8 cellular contexts compared by ENCODE assay signal in genomic region chr10:22321831-22322662, GRCh38. TPM values are rescaled to one million over a fixed set of nuclear protein-coding genes. Genes with fewer than 3 reads are reported as not detected.
DNase-seq lines count a peak whose midpoint lies in the region; ATAC-seq and TF ChIP-seq lines count a peak whose summit lies in the region.

No MANE protein-coding gene starts in this region.

- H3K27me3 Mint-ChIP-seq in T-cell, result peaks cover 8 to 29% of the 10 kb centered on the region in 2 donors

- peak overlapping the region; percentile 82 to 90 (median 87) for H3K4me3 Mint-ChIP-seq in T-cell

- CTCF ChIA-PET in T-cell (lab: Charles Lee), result interaction anchor here in 1 of 2 donors (0.6 to 1.3 kb wide), 2 partner anchors 18 to 68 kb away, joined by 3 read pairs; no protein-coding TSS in a partner anchor

- peaks cover 8% of the 10 kb centered on the region for H3K36me3 Mint-ChIP-seq in T-cell

- H3K4me1 ChIP-seq in thyroid gland, result peaks cover 17 to 29% of the 10 kb centered on the region in 2 donors

- TF ChIP-seq CTCF in thyroid gland (IDR thresholded peaks at IDR 0.05), result no peak

- intact Hi-C loops in thyroid gland (cut with DNase I), result loop anchor here (10.0 kb wide), 2 partner anchors 317 to 797 kb away; partner anchors contain the start of genes DNAJC1 and SKIDA1

- no peak for TF ChIP-seq POLR2A in thyroid gland (IDR thresholded peaks at IDR 0.05)

- H3K4me3 ChIP-seq in thyroid gland (replicated peaks in 1 of 3), result peak overlapping the region in 2 of 3 donors; percentile 36 to 45

- H3K27ac ChIP-seq in thyroid gland, result no peak overlapping the region

- H3K9me3 Mint-ChIP-seq in T-cell, result no peaks in the 10 kb centered on the region

- 12 to 20% methylated on average over 9 to 18 of the region's 82 CpGs for WGBS in thyroid gland, 2 donors

- DNase-seq in NCI-H748 (lab: John Stamatoyannopoulos, UW; ENCODE audit: unreplicated experiment) (peak; percentile 17), NCI-H748 treated with DMSO at 0.1 percent for 48 hours (lab: John Stamatoyannopoulos, UW) (no peak), T-cell (peak in 12 of 34 experiments; percentile 8 to 41 (median 25)), ecto neural progenitor cell (ENCODE audit: low spot score) (peak; percentile 65), midbrain (lab: John Stamatoyannopoulos, UW) (peak; percentile 52), thyroid gland (peak; percentile 17 to 31), HuH-7.5 (ENCODE audit: low spot score) (no peak)

- H3K27ac Mint-ChIP-seq in T-cell, result peak overlapping the region; percentile 72 to 89

- ATAC-seq in T-cell (replicated peaks in 1 of 4) (peak in 1 of 4 experiments; percentile 4), GM21717 (IDR thresholded peaks at IDR 0.05; ENCODE audit: unreplicated experiment) (no peak)

- POLR2A ChIA-PET in T-cell (lab: Charles Lee), result interaction anchor here in 1 of 2 donors (0.6 to 1.0 kb wide), 3 partner anchors 10 to 375 kb away, joined by 3 to 5 read pairs (median 4); no protein-coding TSS in a partner anchor

- H3K27me3 ChIP-seq in thyroid gland, result no peaks in the 10 kb centered on the region

- H3K36me3 ChIP-seq in thyroid gland, result no peaks in the 10 kb centered on the region

- peaks cover 47 to 66% (median 63%) of the 10 kb centered on the region in 3 donors for H3K4me1 Mint-ChIP-seq in T-cell

- H3K9me3 ChIP-seq in thyroid gland, result no peaks in the 10 kb centered on the region

RNA-seq across cellular contexts. Expression of gene BMI1, which starts 1.1 kb away (rescaled TPM):
- total RNA-seq in T-cell, result 10 to 100 TPM; 48.9 to 69.2 (median 63.6) TPM
- total RNA-seq in thyroid gland, result 10 to 100 TPM; 41.2 to 73.5 (median 59.0) TPM

RNA-seq across cellular contexts. Expression of gene COMMD3, which starts 5.9 kb away (rescaled TPM):
- 10 to 100 TPM; 25.2 to 57.2 (median 49.7) TPM for total RNA-seq in T-cell
- total RNA-seq in thyroid gland, result 10 to 100 TPM; 29.9 to 41.3 (median 31.4) TPM

RNA-seq across cellular contexts. Expression of gene SPAG6, which starts 23.2 kb away (rescaled TPM):
- total RNA-seq in T-cell, result under 1 TPM in 2 of 5 donors, not detected in 3; 0.23 to 0.33 TPM
- total RNA-seq in thyroid gland, result under 1 TPM in 1 of 4 donors, not detected in 3; 0.27 TPM

Comparison
In these comparisons a context has a peak if more than half of its experiments do, and no peak if none do; other contexts are left out.
1. DNase-seq: peak in NCI-H748 (single experiment), ecto neural progenitor cell (single experiment), midbrain (single experiment) and thyroid gland (2 of 2); none in NCI-H748 treated with DMSO at 0.1 percent for 48 hours (single experiment) and HuH-7.5 (single experiment).